13 cellular contexts compared by ENCODE assay signal in genomic region chr3:72082776-72083477, GRCh38.
DNase-seq lines count a peak whose midpoint lies in the region; ATAC-seq and TF ChIP-seq lines count a peak whose summit lies in the region.
"Had no signal": no experiment of that assay in that cellular context is flagged by ENCODE, and none has a peak within 500 bp of the region (broad histone marks: within the 10 kb centered on the region; RNA-seq: fewer than 3 reads in every experiment).

No MANE protein-coding gene starts in this region.

- peak; percentile 6 for ATAC-seq in GM18858 (IDR thresholded peaks at IDR 0.05; ENCODE audit: unreplicated experiment)
- ATAC-seq in HG02840 (IDR thresholded peaks at IDR 0.05; ENCODE audit: low FRiP score, unreplicated experiment) = peak; percentile 6
- no peak for ATAC-seq in GM21717 (IDR thresholded peaks at IDR 0.05; ENCODE audit: unreplicated experiment)

- no peak for DNase-seq in activated effector memory CD4-positive, alpha-beta T cell treated with Interleukin-2 at 50 U/mL for 16 hours
- DNase-seq in anterior cingulate cortex (lab: John Stamatoyannopoulos, UW) = no peak
- no peak for DNase-seq in NCI-H2227 (lab: John Stamatoyannopoulos, UW; ENCODE audit: unreplicated experiment)
- DNase-seq: activated T-cell treated with anti-CD3 and anti-CD28 coated beads, Interleukin-2, amount 50 U/mL, for 1 hour; HFFc6; immature natural killer cell; NCI-H2107; stimulated activated CD4-positive, alpha-beta T cell treated with anti-CD3 and anti-CD28 coated beads, Interleukin-12 subunit alpha, Interleukin-12 subunit beta, amount 100 ng/mL, for 4 hours had no signal

- H3K9me3 ChIP-seq in OCI-LY1 (ENCODE audit: low read length) = no peaks in the 10 kb centered on the region

- TF ChIP-seq CTCF in OCI-LY1 (IDR thresholded peaks at IDR 0.05; ENCODE audit: low read length) = no peak

- no peaks in the 10 kb centered on the region for H3K79me2 ChIP-seq in OCI-LY1 (ENCODE audit: insufficient read depth, low read length)

- no peaks in the 10 kb centered on the region for H3F3A ChIP-seq in OCI-LY1 (ENCODE audit: insufficient read depth, low read length)

- H3K4me1 ChIP-seq in OCI-LY1 (ENCODE audit: insufficient read depth, low read length, severe bottlenecking) (peaks cover 100% of the 10 kb centered on the region), rectal smooth muscle tissue (ENCODE audit: control insufficient read depth, insufficient read depth, low read length) (no peaks in the 10 kb centered on the region)

- no peak overlapping the region for H2AFZ ChIP-seq in OCI-LY1 (ENCODE audit: low read length)

- H3K4me2 ChIP-seq in OCI-LY1 (ENCODE audit: low read length) = peak overlapping the region; percentile 45; the same call in 1 of the 2 replicates

- no peaks in the 10 kb centered on the region for H3K9me2 ChIP-seq in OCI-LY1 (ENCODE audit: low read depth, low read length)

- H3K27me3 ChIP-seq in OCI-LY1 (ENCODE audit: insufficient read depth, low read length) (no peaks in the 10 kb centered on the region), rectal smooth muscle tissue (ENCODE audit: control insufficient read depth, insufficient read depth, low read length) (no peaks in the 10 kb centered on the region)

- H4K20me1 ChIP-seq in OCI-LY1 (ENCODE audit: insufficient read depth, low read length) = no peaks in the 10 kb centered on the region

- peak overlapping the region; percentile 98 for H3K27ac ChIP-seq in OCI-LY1 (ENCODE audit: low read depth, low read length, poor library complexity, severe bottlenecking)
- H3K27ac ChIP-seq in rectal smooth muscle tissue (ENCODE audit: low read depth, low read length) = peak overlapping the region; percentile 33

- H3K9ac ChIP-seq in OCI-LY1 (ENCODE audit: low read length) (no peak overlapping the region; the same call in 1 of the 2 replicates), rectal smooth muscle tissue (ENCODE audit: low read length) (no peak overlapping the region)

- H3K36me3 ChIP-seq in OCI-LY1 (ENCODE audit: insufficient read depth, low read length) = no peaks in the 10 kb centered on the region
- no peaks in the 10 kb centered on the region for H3K36me3 ChIP-seq in rectal smooth muscle tissue (ENCODE audit: control insufficient read depth, insufficient read depth, low read length)

- H3K4me3 ChIP-seq in OCI-LY1 (ENCODE audit: low read depth, low read length, poor library complexity, severe bottlenecking) = no peak overlapping the region
- no peak overlapping the region for H3K4me3 ChIP-seq in rectal smooth muscle tissue (ENCODE audit: low read length)
